ENCODE assay signal across 23 cellular contexts in the genomic region with DNA sequence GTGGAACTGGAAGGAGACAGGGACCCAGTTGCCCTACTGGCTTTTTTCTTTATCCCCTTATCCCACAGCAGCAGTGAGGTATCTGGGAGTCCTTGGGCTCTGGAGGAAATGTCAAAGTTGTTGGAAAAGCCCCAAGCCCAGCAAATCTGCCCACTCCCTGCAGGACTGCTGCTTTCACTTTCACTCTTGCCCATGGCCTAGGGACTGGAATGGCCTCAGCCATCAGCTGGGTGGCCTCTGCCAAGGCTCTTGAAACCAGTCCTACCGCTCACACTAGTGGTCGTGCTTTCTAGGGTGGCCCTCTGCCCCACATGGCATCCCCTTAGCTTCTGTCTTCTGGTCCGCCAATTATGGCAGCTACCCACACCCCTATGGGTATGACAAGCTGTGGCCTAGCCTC. TPM values are rescaled to one million over a fixed set of nuclear protein-coding genes. Genes with fewer than 3 reads are reported as not detected.
A peak's percentile ranks its signal among the peaks of the same experiment; 100 is the strongest.
DNase-seq lines count a peak whose midpoint lies in the region; ATAC-seq, FAIRE-seq and TF ChIP-seq lines count a peak whose summit lies in the region.
"Had no signal": no experiment of that assay in that cellular context is flagged by ENCODE, and none has a peak within 500 bp of the region (broad histone marks: within the 10 kb centered on the region; RNA-seq: fewer than 3 reads in every experiment).

No MANE protein-coding gene starts in this region.

- H3K9ac ChIP-seq in K562 (ENCODE audit: insufficient read depth in 1 of 2, low read depth in 2 of 2, low read length in 2 of 2): peak overlapping the region in 1 of 2 experiments; percentile 61; a peak in 1 of 4 replicates

- H3K27me3 ChIP-seq in heart right ventricle (peaks cover 0 to 4% (median 0%) of the 10 kb centered on the region in 7 donors), K562 (ENCODE audit: control insufficient read depth in 2 of 2, insufficient read depth in 2 of 2, low read length in 2 of 2) (no peaks in the 10 kb centered on the region), left lung (no peaks in the 10 kb centered on the region), upper lobe of right lung (no peaks in the 10 kb centered on the region)
- H3K27me3 ChIP-seq: MG63 had no signal

- in situ Hi-C loops in K562 (cut with MboI): no loop called here

- FAIRE-seq in K562 (lab: Jason Lieb, UNC): no peak
- FAIRE-seq: frontal cortex had no signal

- no peak for TF ChIP-seq POLR2A in K562 (conservative IDR thresholded peaks at IDR 0.05)

- H3K4me1 ChIP-seq in heart right ventricle (peaks cover 0 to 13% (median 0%) of the 10 kb centered on the region in 9 donors), K562 (replicated peaks in 1 of 2; ENCODE audit: control insufficient read depth in 2 of 2, insufficient read depth in 2 of 2, low read length in 2 of 2) (no peaks in the 10 kb centered on the region; a peak in 2 of 5 replicates), left lung (no peaks in the 10 kb centered on the region), upper lobe of right lung (no peaks in the 10 kb centered on the region)

- H2AFZ ChIP-seq in K562 (ENCODE audit: low read depth, low read length): peak overlapping the region; percentile 4; the same call in 1 of the 2 replicates

- WGBS in heart right ventricle, 2 donors: 86% methylated on average over 3 of the region's 3 CpGs
- WGBS in K562 (ENCODE audit: insufficient coverage, low coverage, missing lambda C conversion rate): 50% methylated on average over 1 of the region's 3 CpGs

- TF ChIP-seq EP300 in K562 (IDR thresholded peaks at IDR 0.05; ENCODE audit: low read length): no peak

- DNase-seq in heart right ventricle (peak in 1 of 2 donors; percentile 11), cardiac septum (ENCODE audit: low spot score) (no peak), K562 (ENCODE audit: extremely low read depth in 1 of 4, low spot score in 3 of 4) (no peak), left lung (no peak), upper lobe of right lung (no peak), occipital lobe (lab: John Stamatoyannopoulos, UW) (no peak), NCI-H1105 treated with DMSO at 0.1 percent for 48 hours (lab: John Stamatoyannopoulos, UW) (no peak)
- DNase-seq: activated CD4-positive, alpha-beta T cell treated with anti-CD3 and anti-CD28 coated beads for 36 hours; activated effector memory CD4-positive, alpha-beta T cell treated with anti-CD3 and anti-CD28 coated beads, Interleukin-2, amount 50 U/mL, for 16 hours; CD8-positive, alpha-beta memory T cell; cerebellar nuclear complex; endodermal cell; mammary epithelial cell; MG63; NCI-H187; NCI-H446 treated with DMSO at 0.1 percent for 48 hours; SIG-M5; stimulated activated CD4-positive, alpha-beta T cell treated with anti-CD3 and anti-CD28 coated beads, Interleukin-2, amount 100 ng/mL, for 24 hours had no signal

- peak overlapping the region; percentile 25; the same call in 1 of the 2 replicates for H3K4me2 ChIP-seq in K562 (ENCODE audit: insufficient read depth, low read length)

- H4K20me1 ChIP-seq in K562 (replicated peaks; ENCODE audit: control insufficient read depth, insufficient read depth, low read length): no peaks in the 10 kb centered on the region

- intact Hi-C loops in heart right ventricle (cut with DNase I) (no loop called here), cardiac septum (cut with DNase I) (no loop called here), K562 (cut with micrococcal nuclease) (no loop called here), left lung (cut with DNase I) (no loop called here), upper lobe of right lung (cut with DNase I) (no loop called here)

- no peaks in the 10 kb centered on the region for H3K9me3 ChIP-seq in heart right ventricle
- H3K9me3 ChIP-seq in K562 (replicated peaks; ENCODE audit: control insufficient read depth, insufficient read depth, low read depth, low read length): no peaks in the 10 kb centered on the region; the same call in 1 of the 2 replicates
- no peaks in the 10 kb centered on the region for H3K9me3 ChIP-seq in left lung
- H3K9me3 ChIP-seq in upper lobe of right lung: no peaks in the 10 kb centered on the region
- H3K9me3 ChIP-seq: MG63 had no signal

- no peaks in the 10 kb centered on the region for H3K9me1 ChIP-seq in K562 (ENCODE audit: control insufficient read depth, insufficient read depth, low read length)

- H3K79me2 ChIP-seq in K562 (ENCODE audit: control insufficient read depth, insufficient read depth, low read length): no peaks in the 10 kb centered on the region

- ATAC-seq in heart right ventricle (peak; percentile 38 to 73 (median 64)), K562 (peak; percentile 45), left lung (peak; percentile 65), upper lobe of right lung (peak; percentile 44), GM19324 (IDR thresholded peaks at IDR 0.05; ENCODE audit: low FRiP score, unreplicated experiment) (no peak)
- ATAC-seq: activated CD4-positive, alpha-beta T cell treated with anti-CD3 and anti-CD28 coated beads for 36 hours had no signal

- H3K27ac ChIP-seq in heart right ventricle (peak overlapping the region in 3 of 10 donors; percentile 36 to 43 (median 40)), K562 (ENCODE audit: extremely low read depth, low read depth, low read length) (no peak overlapping the region), left lung (no peak overlapping the region), upper lobe of right lung (no peak overlapping the region)

- CTCF ChIA-PET in K562 (lab: Yijun Ruan, JAX; ENCODE audit: low intra/inter-chr PET ratio): no interaction called here

- TF ChIP-seq CTCF in heart right ventricle (IDR thresholded peaks at IDR 0.05) (no peak), K562 (IDR thresholded peaks at IDR 0.05 in 2 of 3, conservative IDR thresholded peaks at IDR 0.05 in 1 of 3; ENCODE audit: insufficient read depth in 2 of 3, low read depth in 1 of 3, low read length in 3 of 3) (no peak), left lung (IDR thresholded peaks at IDR 0.05) (no peak), upper lobe of right lung (IDR thresholded peaks at IDR 0.05) (no peak)

- H3K4me3 ChIP-seq in heart right ventricle (peak overlapping the region in 5 of 10 donors; percentile 5 to 26 (median 18)), K562 (no peak overlapping the region), left lung (no peak overlapping the region), upper lobe of right lung (no peak overlapping the region)
- H3K4me3 ChIP-seq: MG63 had no signal

- H3K36me3 ChIP-seq in heart right ventricle (no peaks in the 10 kb centered on the region), K562 (ENCODE audit: control insufficient read depth, insufficient read depth, low read length) (no peaks in the 10 kb centered on the region), left lung (no peaks in the 10 kb centered on the region), upper lobe of right lung (no peaks in the 10 kb centered on the region)
- H3K36me3 ChIP-seq: MG63 had no signal

- POLR2A ChIA-PET in K562 (lab: Yijun Ruan, JAX): interaction anchor here (1.9 kb wide), 1 partner anchor 14 kb away, joined by 6 read pairs; no protein-coding TSS in a partner anchor

- no peak for TF ChIP-seq RAD21 in K562 (CRISPR knock-in tag; conservative IDR thresholded peaks at IDR 0.05 in 1 of 2, IDR thresholded peaks at IDR 0.05 in 1 of 2)

- no TSS peak for BruUV-seq in K562 (replicated peaks; lab: Mats Ljungman, UMichigan)

RNA-seq across cellular contexts. Expression of a gene that starts 9.7 kb away (rescaled TPM):
- under 1 TPM in 3 of 10 donors, not detected in 7; 0.38 to 0.45 (median 0.44) TPM for total RNA-seq in heart right ventricle
- polyA plus RNA-seq in heart right ventricle: 1 to 10 TPM in 1 of 2 donors, not detected in 1; 1.2 TPM
- total RNA-seq in cardiac septum: not detected
- not detected in 2 replicates for total RNA-seq in K562 (2011; cell fraction: chromatin; rRNA removed; ENCODE audit: low replicate concordance)
- total RNA-seq in K562 (2011; cell fraction: nucleolus; rRNA removed): not detected in 2 replicates
- not detected in 2 replicates for total RNA-seq in K562 (2011; cell fraction: nucleoplasm; rRNA removed)
- not detected in 2 replicates for total RNA-seq in K562 (2014; rRNA removed)
- not detected in 2 replicates for total RNA-seq in K562 (2014; rRNA removed; fragmentation: Illumina TruSeq; extraction: Trizol)
- not detected in 2 replicates for total RNA-seq in K562 (2015; rRNA removed; fragmentation: Illumina TruSeq; extraction: Trizol)
- total RNA-seq in K562 (2021): not detected in 2 replicates
- not detected in 2 replicates for polyA plus RNA-seq in K562 (2011; rRNA removed)
- polyA plus RNA-seq in K562 (2011; cell fraction: cytosol; rRNA removed): not detected in 2 replicates
- polyA plus RNA-seq in K562 (2011; cell fraction: nucleus; rRNA removed): 0.21 TPM in 1 of 2 replicates, not detected in the other
- polyA plus RNA-seq in K562 (2012): 0.14 TPM in 1 of 2 replicates, not detected in the other
- polyA plus RNA-seq in K562 (2014; fragmentation: Illumina TruSeq; extraction: Trizol): not detected in 2 replicates
- not detected for polyA plus RNA-seq in K562 (2014; fragmentation: Nextera tagmentation; extraction: Ambion mirVana)
- polyA plus RNA-seq in K562 (2014; rRNA removed): 0.17 TPM in 1 of 2 replicates, not detected in the other
- polyA minus RNA-seq in K562 (2011; rRNA and poly(A)+ RNA removed): not detected in 2 replicates
- polyA minus RNA-seq in K562 (2011; cell fraction: cytosol; rRNA and poly(A)+ RNA removed): not detected in 2 replicates
- not detected in 2 replicates for polyA minus RNA-seq in K562 (2011; cell fraction: nucleus; rRNA and poly(A)+ RNA removed)
- total RNA-seq in left lung: not detected
- 0.72 TPM for total RNA-seq in upper lobe of right lung
- total RNA-seq in occipital lobe: not detected
- total RNA-seq: A673; activated CD4-positive, alpha-beta T cell treated with anti-CD3 and anti-CD28 coated beads for 36 hours; CD8-positive, alpha-beta memory T cell; frontal cortex; G401; mammary epithelial cell had no signal
- polyA plus RNA-seq: CD8-positive, alpha-beta memory T cell; mammary epithelial cell had no signal

RNA-seq across cellular contexts. Expression of a gene that starts 33.0 kb away (rescaled TPM):
- total RNA-seq in heart right ventricle: not detected
- not detected for polyA plus RNA-seq in heart right ventricle
- total RNA-seq in cardiac septum: not detected
- 12.9 and 13.5 TPM in 2 replicates for total RNA-seq in K562 (2011; cell fraction: chromatin; rRNA removed; ENCODE audit: low replicate concordance)
- 19.7 and 21.0 TPM in 2 replicates for total RNA-seq in K562 (2011; cell fraction: nucleolus; rRNA removed)
- total RNA-seq in K562 (2011; cell fraction: nucleoplasm; rRNA removed): 21.7 and 25.7 TPM in 2 replicates
- total RNA-seq in K562 (2014; rRNA removed): 157 and 182 TPM in 2 replicates
- 98.1 and 110 TPM in 2 replicates for total RNA-seq in K562 (2014; rRNA removed; fragmentation: Illumina TruSeq; extraction: Trizol)
- 137 and 141 TPM in 2 replicates for total RNA-seq in K562 (2015; rRNA removed; fragmentation: Illumina TruSeq; extraction: Trizol)
- total RNA-seq in K562 (2021): 120 and 121 TPM in 2 replicates
- 159 and 253 TPM in 2 replicates for polyA plus RNA-seq in K562 (2011; rRNA removed)
- 261 and 449 TPM in 2 replicates for polyA plus RNA-seq in K562 (2011; cell fraction: cytosol; rRNA removed)
- polyA plus RNA-seq in K562 (2011; cell fraction: nucleus; rRNA removed): 47.2 and 111 TPM in 2 replicates
- 156 and 166 TPM in 2 replicates for polyA plus RNA-seq in K562 (2012)
- 182 and 200 TPM in 2 replicates for polyA plus RNA-seq in K562 (2014; fragmentation: Illumina TruSeq; extraction: Trizol)
- polyA plus RNA-seq in K562 (2014; fragmentation: Nextera tagmentation; extraction: Ambion mirVana): 10 to 100 TPM; 36.0 to 69.6 TPM
- polyA plus RNA-seq in K562 (2014; rRNA removed): 173 and 179 TPM in 2 replicates
- polyA minus RNA-seq in K562 (2011; rRNA and poly(A)+ RNA removed): 191 and 230 TPM in 2 replicates
- 68.0 and 87.0 TPM in 2 replicates for polyA minus RNA-seq in K562 (2011; cell fraction: cytosol; rRNA and poly(A)+ RNA removed)
- polyA minus RNA-seq in K562 (2011; cell fraction: nucleus; rRNA and poly(A)+ RNA removed): 14.3 and 39.7 TPM in 2 replicates
- total RNA-seq in left lung: not detected
- not detected for total RNA-seq in upper lobe of right lung
- not detected for total RNA-seq in occipital lobe
- total RNA-seq: A673; activated CD4-positive, alpha-beta T cell treated with anti-CD3 and anti-CD28 coated beads for 36 hours; CD8-positive, alpha-beta memory T cell; endodermal cell; frontal cortex; G401; mammary epithelial cell; neural crest cell had no signal
- polyA plus RNA-seq: CD8-positive, alpha-beta memory T cell; mammary epithelial cell had no signal

RNA-seq across cellular contexts. Expression of a gene that starts 48.0 kb away (rescaled TPM):
- not detected for total RNA-seq in heart right ventricle
- polyA plus RNA-seq in heart right ventricle: not detected
- not detected for total RNA-seq in cardiac septum
- 0.30 and 0.32 TPM in 2 replicates for total RNA-seq in K562 (2011; cell fraction: chromatin; rRNA removed; ENCODE audit: low replicate concordance)
- 0.13 and 0.17 TPM in 2 replicates for total RNA-seq in K562 (2011; cell fraction: nucleolus; rRNA removed)
- 0.15 and 0.69 TPM in 2 replicates for total RNA-seq in K562 (2011; cell fraction: nucleoplasm; rRNA removed)
- total RNA-seq in K562 (2014; rRNA removed): 2.2 and 3.7 TPM in 2 replicates
- total RNA-seq in K562 (2014; rRNA removed; fragmentation: Illumina TruSeq; extraction: Trizol): 1.4 and 2.4 TPM in 2 replicates
- total RNA-seq in K562 (2015; rRNA removed; fragmentation: Illumina TruSeq; extraction: Trizol): 3.2 and 3.8 TPM in 2 replicates
- 1.9 and 4.7 TPM in 2 replicates for total RNA-seq in K562 (2021)
- polyA plus RNA-seq in K562 (2011; rRNA removed): 2.6 and 17.5 TPM in 2 replicates
- 6.6 and 36.3 TPM in 2 replicates for polyA plus RNA-seq in K562 (2011; cell fraction: cytosol; rRNA removed)
- 1.0 and 8.0 TPM in 2 replicates for polyA plus RNA-seq in K562 (2011; cell fraction: nucleus; rRNA removed)
- polyA plus RNA-seq in K562 (2012): 5.2 and 9.1 TPM in 2 replicates
- 2.2 and 4.0 TPM in 2 replicates for polyA plus RNA-seq in K562 (2014; fragmentation: Illumina TruSeq; extraction: Trizol)
- 1 to 10 TPM in 1 of 2 experiments, under 1 TPM in 1; 0.79 to 2.3 TPM for polyA plus RNA-seq in K562 (2014; fragmentation: Nextera tagmentation; extraction: Ambion mirVana)
- 3.5 and 4.3 TPM in 2 replicates for polyA plus RNA-seq in K562 (2014; rRNA removed)
- 4.9 and 23.4 TPM in 2 replicates for polyA minus RNA-seq in K562 (2011; rRNA and poly(A)+ RNA removed)
- 1.6 and 13.6 TPM in 2 replicates for polyA minus RNA-seq in K562 (2011; cell fraction: cytosol; rRNA and poly(A)+ RNA removed)
- polyA minus RNA-seq in K562 (2011; cell fraction: nucleus; rRNA and poly(A)+ RNA removed): 0.40 and 3.4 TPM in 2 replicates
- not detected for total RNA-seq in left lung
- total RNA-seq in upper lobe of right lung: not detected
- not detected for total RNA-seq in occipital lobe
- total RNA-seq: A673; activated CD4-positive, alpha-beta T cell treated with anti-CD3 and anti-CD28 coated beads for 36 hours; CD8-positive, alpha-beta memory T cell; endodermal cell; frontal cortex; G401; mammary epithelial cell; neural crest cell had no signal
- polyA plus RNA-seq: CD8-positive, alpha-beta memory T cell; mammary epithelial cell had no signal

Comparison
In these comparisons a context has a peak if more than half of its experiments do, and no peak if none do; other contexts are left out.
1. RNA of a gene that starts 33.0 kb away (total RNA-seq): 12.9 to 182 TPM in K562; not detected in heart right ventricle, not detected in cardiac septum (single experiment), not detected in left lung, not detected in upper lobe of right lung (single experiment) and not detected in occipital lobe (single experiment); every median in the first group is over 10 times any median in the second.